Comparison of ENCODE assay signal across 24 cellular contexts in genomic region chr19:29854033-29854432, GRCh38.
"Had no signal": no experiment of that assay in that cellular context is flagged by ENCODE, and none has a peak within 500 bp of the region (broad histone marks: within the 10 kb centered on the region; RNA-seq: fewer than 3 reads in every experiment).

No MANE protein-coding gene starts in this region.

- DNase-seq: activated CD4-positive, alpha-beta memory T cell treated with anti-CD3 and anti-CD28 coated beads, Interleukin-2, amount 10 ng/mL, durations not matched to agents 7 days and 5 days; activated CD4-positive, alpha-beta T cell treated with anti-CD3 and anti-CD28 coated beads, Interleukin-2, amount 10 ng/mL, durations not matched to agents 7 days and 5 days; activated CD4-positive, CD25-positive, alpha-beta regulatory T cell treated with anti-CD3 and anti-CD28 coated beads, Interleukin-2, amount 50 U/mL, for 72 hours; activated gamma-delta T cell treated with Interleukin-2 at 50 U/mL for 16 hours; activated naive CD4-positive, alpha-beta T cell treated with anti-CD3 and anti-CD28 coated beads, Interleukin-2, amount 50 U/mL, for 16 hours; activated T-cell treated with anti-CD3 and anti-CD28 coated beads, Interleukin-2, amount 50 U/mL, for 4 hours; effector memory CD4-positive, alpha-beta T cell; erythroblast; islet precursor cell; left ventricle myocardium inferior; mesendoderm; natural killer cell; occipital lobe; stimulated activated naive CD4-positive, alpha-beta T cell treated with Interleukin-2 at 50 U/mL for 16 hours; transverse colon had no signal

- H3K9me3 ChIP-seq: breast epithelium, gastroesophageal sphincter, left ventricle myocardium inferior, right atrium auricular region, transverse colon had no signal

- H2AFZ ChIP-seq: hepatocyte, neural progenitor cell, parathyroid adenoma had no signal

- FAIRE-seq: colon had no signal

- H3K36me3 ChIP-seq: breast epithelium, gastroesophageal sphincter, left ventricle myocardium inferior, neural progenitor cell, right atrium auricular region, transverse colon had no signal

- H3K4me3 ChIP-seq: breast epithelium, gastroesophageal sphincter, hepatocyte, left ventricle myocardium inferior, lung, neural progenitor cell, right atrium auricular region, transverse colon had no signal

- H3K27ac ChIP-seq: breast epithelium, gastroesophageal sphincter, hepatocyte, left ventricle myocardium inferior, neural progenitor cell, parathyroid adenoma, right atrium auricular region, transverse colon had no signal

- H3K27me3 ChIP-seq: hepatocyte, right atrium auricular region had no signal

- H3K4me1 ChIP-seq: breast epithelium, gastroesophageal sphincter, left ventricle myocardium inferior, neural progenitor cell, parathyroid adenoma, right atrium auricular region, transverse colon had no signal

- H3K4me2 ChIP-seq: hepatocyte, neural progenitor cell had no signal

- ATAC-seq: activated T-cell treated with anti-CD3 and anti-CD28 coated beads, Interleukin-2, amount 50 U/mL, for 4 hours; activated T-helper 17 cell treated with anti-CD3 and anti-CD28 coated beads, Interleukin-2, amount 50 U/mL, for 72 hours; gastroesophageal sphincter; natural killer cell had no signal

- H3K9ac ChIP-seq: neural progenitor cell, parathyroid adenoma had no signal

- H3K79me2 ChIP-seq: hepatocyte, parathyroid adenoma had no signal
